In the genomic region with DNA sequence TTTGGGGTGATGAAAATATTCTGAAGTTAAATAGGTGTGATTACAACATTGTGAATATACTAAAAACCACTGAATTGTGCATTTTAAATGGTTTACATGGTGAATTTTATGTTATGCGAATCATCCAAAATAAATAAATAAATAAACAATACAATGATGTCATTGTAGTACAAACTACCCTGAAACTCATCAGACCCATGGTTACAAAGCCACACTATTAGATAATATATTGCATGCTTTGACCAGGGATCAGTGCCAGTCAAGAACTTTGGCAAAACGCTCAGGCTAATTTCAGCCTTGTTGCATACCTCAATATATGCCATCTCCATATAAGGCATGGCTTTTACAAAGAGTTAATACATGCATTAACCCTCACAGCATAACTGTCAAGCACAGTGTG, we compare ENCODE assay signal across 2 cellular contexts.
TF ChIP-seq lines count a peak whose summit lies in the region.

No MANE protein-coding gene starts in this region.

TF ChIP-seq in IMR-90, 13 proteins besides CTCF, POLR2A, EP300 and RAD21:
- TF ChIP-seq MXI1 (IDR thresholded peaks at IDR 0.05; ENCODE audit: borderline replicate concordance, low read depth, low read length) = no peak
- TF ChIP-seq RCOR1 (IDR thresholded peaks at IDR 0.05; ENCODE audit: insufficient replicate concordance, low read length) = no peak
- TF ChIP-seq, protein P1, sequence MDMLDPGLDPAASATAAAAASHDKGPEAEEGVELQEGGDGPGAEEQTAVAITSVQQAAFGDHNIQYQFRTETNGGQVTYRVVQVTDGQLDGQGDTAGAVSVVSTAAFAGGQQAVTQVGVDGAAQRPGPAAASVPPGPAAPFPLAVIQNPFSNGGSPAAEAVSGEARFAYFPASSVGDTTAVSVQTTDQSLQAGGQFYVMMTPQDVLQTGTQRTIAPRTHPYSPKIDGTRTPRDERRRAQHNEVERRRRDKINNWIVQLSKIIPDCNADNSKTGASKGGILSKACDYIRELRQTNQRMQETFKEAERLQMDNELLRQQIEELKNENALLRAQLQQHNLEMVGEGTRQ (IDR thresholded peaks at IDR 0.05; ENCODE audit: low read depth, low read length) = no peak
- no peak for TF ChIP-seq CHD1 (IDR thresholded peaks at IDR 0.05; ENCODE audit: low read depth, low read length)
- no peak for TF ChIP-seq RFX5 (IDR thresholded peaks at IDR 0.05; ENCODE audit: low read depth, low read length)
- TF ChIP-seq CEBPB (IDR thresholded peaks at IDR 0.05; ENCODE audit: low read depth, low read length) = no peak
- TF ChIP-seq MAFK (IDR thresholded peaks at IDR 0.05; ENCODE audit: low read depth, low read length) = no peak
- no peak for TF ChIP-seq SMC3 (IDR thresholded peaks at IDR 0.05; ENCODE audit: low read depth, low read length)
- no peak for TF ChIP-seq BHLHE40 (IDR thresholded peaks at IDR 0.05; ENCODE audit: low read depth, low read length)
- no peak for TF ChIP-seq NFE2L2 (IDR thresholded peaks at IDR 0.05; ENCODE audit: low read depth, low read length)
- no peak for TF ChIP-seq FOS (IDR thresholded peaks at IDR 0.05; ENCODE audit: low read depth, low read length)
- TF ChIP-seq, protein P2, sequence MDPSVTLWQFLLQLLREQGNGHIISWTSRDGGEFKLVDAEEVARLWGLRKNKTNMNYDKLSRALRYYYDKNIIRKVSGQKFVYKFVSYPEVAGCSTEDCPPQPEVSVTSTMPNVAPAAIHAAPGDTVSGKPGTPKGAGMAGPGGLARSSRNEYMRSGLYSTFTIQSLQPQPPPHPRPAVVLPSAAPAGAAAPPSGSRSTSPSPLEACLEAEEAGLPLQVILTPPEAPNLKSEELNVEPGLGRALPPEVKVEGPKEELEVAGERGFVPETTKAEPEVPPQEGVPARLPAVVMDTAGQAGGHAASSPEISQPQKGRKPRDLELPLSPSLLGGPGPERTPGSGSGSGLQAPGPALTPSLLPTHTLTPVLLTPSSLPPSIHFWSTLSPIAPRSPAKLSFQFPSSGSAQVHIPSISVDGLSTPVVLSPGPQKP (IDR thresholded peaks at IDR 0.05; ENCODE audit: borderline replicate concordance, low read depth, low read length) = no peak
- TF ChIP-seq MAZ (IDR thresholded peaks at IDR 0.05; ENCODE audit: borderline replicate concordance, low read depth, low read length) = no peak

TF ChIP-seq in GM23338, 12 proteins besides CTCF, POLR2A, EP300 and RAD21:
- TF ChIP-seq POLR2AphosphoS5 (IDR thresholded peaks at IDR 0.05; ENCODE audit: low read depth) (no peak), CREB1 (CRISPR knock-in tag; IDR thresholded peaks at IDR 0.05; ENCODE audit: low read depth) (no peak), EZH2phosphoT487 (IDR thresholded peaks at IDR 0.05; ENCODE audit: unreplicated experiment) (no peak), STAT1 (IDR thresholded peaks at IDR 0.05; ENCODE audit: unreplicated experiment) (no peak), ZNF331 (CRISPR knock-in tag; IDR thresholded peaks at IDR 0.05; ENCODE audit: low read depth) (no peak), EZH2 (IDR thresholded peaks at IDR 0.05; ENCODE audit: low read depth, unreplicated experiment) (no peak), ZNF114 (CRISPR knock-in tag; IDR thresholded peaks at IDR 0.05) (no peak), JUNB (IDR thresholded peaks at IDR 0.05; ENCODE audit: unreplicated experiment) (no peak), NANOG (IDR thresholded peaks at IDR 0.05; ENCODE audit: borderline replicate concordance) (no peak)
- TF ChIP-seq, protein P3, sequence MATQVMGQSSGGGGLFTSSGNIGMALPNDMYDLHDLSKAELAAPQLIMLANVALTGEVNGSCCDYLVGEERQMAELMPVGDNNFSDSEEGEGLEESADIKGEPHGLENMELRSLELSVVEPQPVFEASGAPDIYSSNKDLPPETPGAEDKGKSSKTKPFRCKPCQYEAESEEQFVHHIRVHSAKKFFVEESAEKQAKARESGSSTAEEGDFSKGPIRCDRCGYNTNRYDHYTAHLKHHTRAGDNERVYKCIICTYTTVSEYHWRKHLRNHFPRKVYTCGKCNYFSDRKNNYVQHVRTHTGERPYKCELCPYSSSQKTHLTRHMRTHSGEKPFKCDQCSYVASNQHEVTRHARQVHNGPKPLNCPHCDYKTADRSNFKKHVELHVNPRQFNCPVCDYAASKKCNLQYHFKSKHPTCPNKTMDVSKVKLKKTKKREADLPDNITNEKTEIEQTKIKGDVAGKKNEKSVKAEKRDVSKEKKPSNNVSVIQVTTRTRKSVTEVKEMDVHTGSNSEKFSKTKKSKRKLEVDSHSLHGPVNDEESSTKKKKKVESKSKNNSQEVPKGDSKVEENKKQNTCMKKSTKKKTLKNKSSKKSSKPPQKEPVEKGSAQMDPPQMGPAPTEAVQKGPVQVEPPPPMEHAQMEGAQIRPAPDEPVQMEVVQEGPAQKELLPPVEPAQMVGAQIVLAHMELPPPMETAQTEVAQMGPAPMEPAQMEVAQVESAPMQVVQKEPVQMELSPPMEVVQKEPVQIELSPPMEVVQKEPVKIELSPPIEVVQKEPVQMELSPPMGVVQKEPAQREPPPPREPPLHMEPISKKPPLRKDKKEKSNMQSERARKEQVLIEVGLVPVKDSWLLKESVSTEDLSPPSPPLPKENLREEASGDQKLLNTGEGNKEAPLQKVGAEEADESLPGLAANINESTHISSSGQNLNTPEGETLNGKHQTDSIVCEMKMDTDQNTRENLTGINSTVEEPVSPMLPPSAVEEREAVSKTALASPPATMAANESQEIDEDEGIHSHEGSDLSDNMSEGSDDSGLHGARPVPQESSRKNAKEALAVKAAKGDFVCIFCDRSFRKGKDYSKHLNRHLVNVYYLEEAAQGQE (IDR thresholded peaks at IDR 0.05; ENCODE audit: unreplicated experiment) = no peak
- TF ChIP-seq, protein P4, sequence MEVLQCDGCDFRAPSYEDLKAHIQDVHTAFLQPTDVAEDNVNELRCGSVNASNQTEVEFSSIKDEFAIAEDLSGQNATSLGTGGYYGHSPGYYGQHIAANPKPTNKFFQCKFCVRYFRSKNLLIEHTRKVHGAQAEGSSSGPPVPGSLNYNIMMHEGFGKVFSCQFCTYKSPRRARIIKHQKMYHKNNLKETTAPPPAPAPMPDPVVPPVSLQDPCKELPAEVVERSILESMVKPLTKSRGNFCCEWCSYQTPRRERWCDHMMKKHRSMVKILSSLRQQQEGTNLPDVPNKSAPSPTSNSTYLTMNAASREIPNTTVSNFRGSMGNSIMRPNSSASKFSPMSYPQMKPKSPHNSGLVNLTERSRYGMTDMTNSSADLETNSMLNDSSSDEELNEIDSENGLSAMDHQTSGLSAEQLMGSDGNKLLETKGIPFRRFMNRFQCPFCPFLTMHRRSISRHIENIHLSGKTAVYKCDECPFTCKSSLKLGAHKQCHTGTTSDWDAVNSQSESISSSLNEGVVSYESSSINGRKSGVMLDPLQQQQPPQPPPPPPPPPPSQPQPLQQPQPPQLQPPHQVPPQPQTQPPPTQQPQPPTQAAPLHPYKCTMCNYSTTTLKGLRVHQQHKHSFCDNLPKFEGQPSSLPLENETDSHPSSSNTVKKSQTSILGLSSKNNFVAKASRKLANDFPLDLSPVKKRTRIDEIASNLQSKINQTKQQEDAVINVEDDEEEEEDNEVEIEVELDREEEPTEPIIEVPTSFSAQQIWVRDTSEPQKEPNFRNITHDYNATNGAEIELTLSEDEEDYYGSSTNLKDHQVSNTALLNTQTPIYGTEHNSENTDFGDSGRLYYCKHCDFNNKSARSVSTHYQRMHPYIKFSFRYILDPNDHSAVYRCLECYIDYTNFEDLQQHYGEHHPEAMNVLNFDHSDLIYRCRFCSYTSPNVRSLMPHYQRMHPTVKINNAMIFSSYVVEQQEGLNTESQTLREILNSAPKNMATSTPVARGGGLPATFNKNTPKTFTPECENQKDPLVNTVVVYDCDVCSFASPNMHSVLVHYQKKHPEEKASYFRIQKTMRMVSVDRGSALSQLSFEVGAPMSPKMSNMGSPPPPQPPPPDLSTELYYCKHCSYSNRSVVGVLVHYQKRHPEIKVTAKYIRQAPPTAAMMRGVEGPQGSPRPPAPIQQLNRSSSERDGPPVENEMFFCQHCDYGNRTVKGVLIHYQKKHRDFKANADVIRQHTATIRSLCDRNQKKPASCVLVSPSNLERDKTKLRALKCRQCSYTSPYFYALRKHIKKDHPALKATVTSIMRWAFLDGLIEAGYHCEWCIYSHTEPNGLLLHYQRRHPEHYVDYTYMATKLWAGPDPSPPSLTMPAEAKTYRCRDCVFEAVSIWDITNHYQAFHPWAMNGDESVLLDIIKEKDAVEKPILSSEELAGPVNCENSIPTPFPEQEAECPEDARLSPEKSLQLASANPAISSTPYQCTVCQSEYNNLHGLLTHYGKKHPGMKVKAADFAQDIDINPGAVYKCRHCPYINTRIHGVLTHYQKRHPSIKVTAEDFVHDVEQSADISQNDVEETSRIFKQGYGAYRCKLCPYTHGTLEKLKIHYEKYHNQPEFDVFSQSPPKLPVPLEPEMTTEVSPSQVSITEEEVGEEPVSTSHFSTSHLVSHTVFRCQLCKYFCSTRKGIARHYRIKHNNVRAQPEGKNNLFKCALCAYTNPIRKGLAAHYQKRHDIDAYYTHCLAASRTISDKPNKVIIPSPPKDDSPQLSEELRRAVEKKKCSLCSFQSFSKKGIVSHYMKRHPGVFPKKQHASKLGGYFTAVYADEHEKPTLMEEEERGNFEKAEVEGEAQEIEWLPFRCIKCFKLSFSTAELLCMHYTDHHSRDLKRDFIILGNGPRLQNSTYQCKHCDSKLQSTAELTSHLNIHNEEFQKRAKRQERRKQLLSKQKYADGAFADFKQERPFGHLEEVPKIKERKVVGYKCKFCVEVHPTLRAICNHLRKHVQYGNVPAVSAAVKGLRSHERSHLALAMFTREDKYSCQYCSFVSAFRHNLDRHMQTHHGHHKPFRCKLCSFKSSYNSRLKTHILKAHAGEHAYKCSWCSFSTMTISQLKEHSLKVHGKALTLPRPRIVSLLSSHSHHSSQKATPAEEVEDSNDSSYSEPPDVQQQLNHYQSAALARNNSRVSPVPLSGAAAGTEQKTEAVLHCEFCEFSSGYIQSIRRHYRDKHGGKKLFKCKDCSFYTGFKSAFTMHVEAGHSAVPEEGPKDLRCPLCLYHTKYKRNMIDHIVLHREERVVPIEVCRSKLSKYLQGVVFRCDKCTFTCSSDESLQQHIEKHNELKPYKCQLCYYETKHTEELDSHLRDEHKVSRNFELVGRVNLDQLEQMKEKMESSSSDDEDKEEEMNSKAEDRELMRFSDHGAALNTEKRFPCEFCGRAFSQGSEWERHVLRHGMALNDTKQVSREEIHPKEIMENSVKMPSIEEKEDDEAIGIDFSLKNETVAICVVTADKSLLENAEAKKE (CRISPR knock-in tag; IDR thresholded peaks at IDR 0.05) = no peak
- TF ChIP-seq, protein P5, sequence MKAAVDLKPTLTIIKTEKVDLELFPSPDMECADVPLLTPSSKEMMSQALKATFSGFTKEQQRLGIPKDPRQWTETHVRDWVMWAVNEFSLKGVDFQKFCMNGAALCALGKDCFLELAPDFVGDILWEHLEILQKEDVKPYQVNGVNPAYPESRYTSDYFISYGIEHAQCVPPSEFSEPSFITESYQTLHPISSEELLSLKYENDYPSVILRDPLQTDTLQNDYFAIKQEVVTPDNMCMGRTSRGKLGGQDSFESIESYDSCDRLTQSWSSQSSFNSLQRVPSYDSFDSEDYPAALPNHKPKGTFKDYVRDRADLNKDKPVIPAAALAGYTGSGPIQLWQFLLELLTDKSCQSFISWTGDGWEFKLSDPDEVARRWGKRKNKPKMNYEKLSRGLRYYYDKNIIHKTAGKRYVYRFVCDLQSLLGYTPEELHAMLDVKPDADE (IDR thresholded peaks at IDR 0.05) = no peak
TF ChIP-seq in GM23338: peak in this region for 0.
